In genomic region chr12:49672351-49673181, GRCh38 we compare ENCODE assay signal across 10 cellular contexts. TPM values are rescaled to one million over a fixed set of nuclear protein-coding genes. Genes with fewer than 3 reads are reported as not detected.
DNase-seq lines count a peak whose midpoint lies in the region; ATAC-seq and TF ChIP-seq lines count a peak whose summit lies in the region.
"Had no signal": no experiment of that assay in that cellular context is flagged by ENCODE, and none has a peak within 500 bp of the region (broad histone marks: within the 10 kb centered on the region; RNA-seq: fewer than 3 reads in every experiment).

No MANE protein-coding gene starts in this region.

- CTCF ChIA-PET in CD4-positive, alpha-beta T cell (lab: Charles Lee) = interaction anchor here (0.6 to 3.2 kb wide), 5 partner anchors 9 to 49 kb away, joined by 3 to 11 read pairs (median 6); partner anchors contain the start of gene PRPF40B
- CTCF ChIA-PET in OCI-LY7 (lab: Charles Lee; ENCODE audit: unreplicated experiment) = interaction anchor here (0.6 to 2.1 kb wide), 3 partner anchors 10 to 19 kb away, joined by 3 to 5 read pairs (median 3); no protein-coding TSS in a partner anchor

- ATAC-seq in CD4-positive, alpha-beta T cell (ENCODE audit: poor library complexity) = no peak
- ATAC-seq in HG03520 (IDR thresholded peaks at IDR 0.05; ENCODE audit: unreplicated experiment) = no peak
- no peak for ATAC-seq in HG03442 (IDR thresholded peaks at IDR 0.05; ENCODE audit: unreplicated experiment)
- ATAC-seq in HG02852 (IDR thresholded peaks at IDR 0.05; ENCODE audit: unreplicated experiment) = no peak

- peaks cover 63% of the 10 kb centered on the region for H3K4me1 ChIP-seq in OCI-LY7 (ENCODE audit: insufficient read depth, low read length, poor library complexity, severe bottlenecking)
- peaks cover 50% of the 10 kb centered on the region for H3K4me1 ChIP-seq in ovary (ENCODE audit: insufficient read depth)

- no peaks in the 10 kb centered on the region for H3K27me3 ChIP-seq in CD4-positive, alpha-beta T cell (ENCODE audit: control insufficient read depth, insufficient read depth, low read length)
- no peaks in the 10 kb centered on the region for H3K27me3 ChIP-seq in ovary

- POLR2A ChIA-PET in CD4-positive, alpha-beta T cell (lab: Charles Lee) = interaction anchor here (0.8 to 8.1 kb wide), 7 partner anchors 10 to 166 kb away, joined by 3 to 105 read pairs (median 5); partner anchors contain the start of genes FMNL3 and TMBIM6
- POLR2A ChIA-PET in OCI-LY7 (lab: Charles Lee) = interaction anchor here (0.6 to 4.6 kb wide), 4 partner anchors 8 to 20 kb away, joined by 4 to 28 read pairs (median 7); no protein-coding TSS in a partner anchor

- H3K27ac ChIP-seq in CD4-positive, alpha-beta T cell (ENCODE audit: low read depth, low read length) = peak overlapping the region; percentile 93
- H3K27ac ChIP-seq in OCI-LY7 (ENCODE audit: low read depth, low read length, poor library complexity, severe bottlenecking) = peak overlapping the region; percentile 57
- H3K27ac ChIP-seq in ovary = peak overlapping the region; percentile 91 to 97

- no peaks in the 10 kb centered on the region for H4K20me1 ChIP-seq in OCI-LY7 (ENCODE audit: insufficient read depth, low read length)

- H3K36me3 Mint-ChIP-seq in CD4-positive, alpha-beta T cell (ENCODE audit: low read depth) = peaks cover 9% of the 10 kb centered on the region
- H3K36me3 Mint-ChIP-seq in endothelial cell (ENCODE audit: low read depth, unreplicated experiment) = peaks cover 19% of the 10 kb centered on the region

- H3K4me2 ChIP-seq in OCI-LY7 (ENCODE audit: low read length) = peak overlapping the region; percentile 69

- peaks cover 4% of the 10 kb centered on the region; the same call in 1 of the 2 replicates for H3K79me2 ChIP-seq in OCI-LY7 (ENCODE audit: insufficient read depth, low read depth, low read length)

- peaks cover 100% of the 10 kb centered on the region for H3K4me1 Mint-ChIP-seq in CD4-positive, alpha-beta T cell (ENCODE audit: low read depth)
- peaks cover 89% of the 10 kb centered on the region for H3K4me1 Mint-ChIP-seq in endothelial cell (ENCODE audit: unreplicated experiment)

- no peak for TF ChIP-seq CTCF in CD4-positive, alpha-beta T cell (IDR thresholded peaks at IDR 0.05)
- no peak for TF ChIP-seq CTCF in OCI-LY7 (conservative IDR thresholded peaks at IDR 0.05; ENCODE audit: low read length)
- no peak for TF ChIP-seq CTCF in endothelial cell (IDR thresholded peaks at IDR 0.05; ENCODE audit: unreplicated experiment)
- no peak for TF ChIP-seq CTCF in ovary (IDR thresholded peaks at IDR 0.05)

- H3K4me3 Mint-ChIP-seq in CD4-positive, alpha-beta T cell = peak overlapping the region; percentile 48
- peak overlapping the region; percentile 48 for H3K4me3 Mint-ChIP-seq in endothelial cell (ENCODE audit: unreplicated experiment)

- TF ChIP-seq POLR2A in ovary (IDR thresholded peaks at IDR 0.05) = no peak

- no TSS peak for BruUV-seq in OCI-LY7 (replicated peaks; lab: Mats Ljungman, UMichigan)

- H3K9me3 Mint-ChIP-seq in CD4-positive, alpha-beta T cell = no peaks in the 10 kb centered on the region
- no peaks in the 10 kb centered on the region for H3K9me3 Mint-ChIP-seq in endothelial cell (ENCODE audit: unreplicated experiment)

- intact Hi-C loops in CD4-positive, alpha-beta T cell (cut with DNase I, micrococcal nuclease) = no loop called here
- intact Hi-C loops in OCI-LY7 (cut with micrococcal nuclease; ENCODE audit: unreplicated experiment) = no loop called here
- intact Hi-C loops in ovary (cut with DNase I) = loop anchor here in 3 of 4 donors (1.0 to 5.0 kb wide), 2 partner anchors 35 kb away; partner anchors contain the start of gene FMNL3 (in 3 of the 3)

- no peaks in the 10 kb centered on the region for H3K9me2 ChIP-seq in OCI-LY7 (ENCODE audit: insufficient read depth, low read length)

- H3K27me3 Mint-ChIP-seq in CD4-positive, alpha-beta T cell = no peaks in the 10 kb centered on the region
- peaks cover 17% of the 10 kb centered on the region for H3K27me3 Mint-ChIP-seq in endothelial cell (ENCODE audit: unreplicated experiment)

- H3K36me3 ChIP-seq in OCI-LY7 (ENCODE audit: insufficient read depth, low read length) (no peaks in the 10 kb centered on the region), ovary (no peaks in the 10 kb centered on the region)

- no peaks in the 10 kb centered on the region for H3K9me3 ChIP-seq in CD4-positive, alpha-beta T cell (ENCODE audit: control insufficient read depth, low read length)
- no peaks in the 10 kb centered on the region for H3K9me3 ChIP-seq in OCI-LY7 (ENCODE audit: low read length)
- H3K9me3 ChIP-seq in ovary = no peaks in the 10 kb centered on the region

- no peak for TF ChIP-seq EP300 in ovary (IDR thresholded peaks at IDR 0.05)

- no peak for DNase-seq in CD4-positive, alpha-beta T cell
- DNase-seq in OCI-LY7 (ENCODE audit: low spot score) = no peak
- peak; percentile 31 for DNase-seq in endothelial cell (ENCODE audit: low spot score)
- DNase-seq in ovary = peak in 1 of 5 donors; percentile 42
- no peak for DNase-seq in ureter (ENCODE audit: low spot score)
- DNase-seq: activated CD4-positive, alpha-beta T cell treated with anti-CD3 and anti-CD28 coated beads for 1 hour; stimulated activated CD8-positive, alpha-beta memory T cell treated with anti-CD3 and anti-CD28 coated beads, Interleukin-4, amount 100 ng/mL, for 48 hours had no signal

- WGBS in ovary, 3 donors = 13% methylated on average over 5 of the region's 5 CpGs

- peak overlapping the region; percentile 97 for H3K27ac Mint-ChIP-seq in CD4-positive, alpha-beta T cell
- peak overlapping the region; percentile 98 for H3K27ac Mint-ChIP-seq in endothelial cell (ENCODE audit: unreplicated experiment)

- no peak overlapping the region for H3K4me3 ChIP-seq in OCI-LY7 (ENCODE audit: low read depth, low read length, poor library complexity, severe bottlenecking)
- H3K4me3 ChIP-seq in ovary = no peak overlapping the region

- no peak overlapping the region for H2AFZ ChIP-seq in OCI-LY7 (ENCODE audit: low read length)

RNA-seq across cellular contexts. Expression of gene FMNL3, which starts 34.6 kb away (rescaled TPM):
- total RNA-seq in CD4-positive, alpha-beta T cell = 10 to 100 TPM; 33.3 to 34.8 TPM
- total RNA-seq in OCI-LY7 (2014; rRNA removed; shearing (Covaris generic)) = 28.7 and 29.6 TPM in 2 replicates
- total RNA-seq in OCI-LY7 (2022) = 13.8 and 15.6 TPM in 2 replicates
- total RNA-seq in endothelial cell (ENCODE audit: unreplicated experiment) = 194 TPM
- 10 to 100 TPM; 15.7 to 58.1 (median 40.0) TPM for total RNA-seq in ovary
- 10 to 100 TPM; 21.4 to 26.3 TPM for polyA plus RNA-seq in ovary
- 12.6 TPM for total RNA-seq in ureter

RNA-seq across cellular contexts. Expression of gene PRPF40B, which starts 49.2 kb away (rescaled TPM):
- 1 to 10 TPM; 4.7 to 6.5 TPM for total RNA-seq in CD4-positive, alpha-beta T cell
- 11.3 and 17.0 TPM in 2 replicates for total RNA-seq in OCI-LY7 (2014; rRNA removed; shearing (Covaris generic))
- 25.4 and 26.3 TPM in 2 replicates for total RNA-seq in OCI-LY7 (2022)
- total RNA-seq in endothelial cell (ENCODE audit: unreplicated experiment) = 9.2 TPM
- total RNA-seq in ovary = 10 to 100 TPM; 29.8 to 72.6 (median 43.3) TPM
- 10 to 100 TPM; 13.4 to 31.4 TPM for polyA plus RNA-seq in ovary
- total RNA-seq in ureter = 44.4 TPM

Comparison
In these comparisons a context has a peak if more than half of its experiments do, and no peak if none do; other contexts are left out.
1. intact Hi-C loops: an anchor here in ovary (1.0 to 5.0 kb wide); none called in CD4-positive, alpha-beta T cell and OCI-LY7.